8 cellular contexts compared by ENCODE assay signal in the genomic region with DNA sequence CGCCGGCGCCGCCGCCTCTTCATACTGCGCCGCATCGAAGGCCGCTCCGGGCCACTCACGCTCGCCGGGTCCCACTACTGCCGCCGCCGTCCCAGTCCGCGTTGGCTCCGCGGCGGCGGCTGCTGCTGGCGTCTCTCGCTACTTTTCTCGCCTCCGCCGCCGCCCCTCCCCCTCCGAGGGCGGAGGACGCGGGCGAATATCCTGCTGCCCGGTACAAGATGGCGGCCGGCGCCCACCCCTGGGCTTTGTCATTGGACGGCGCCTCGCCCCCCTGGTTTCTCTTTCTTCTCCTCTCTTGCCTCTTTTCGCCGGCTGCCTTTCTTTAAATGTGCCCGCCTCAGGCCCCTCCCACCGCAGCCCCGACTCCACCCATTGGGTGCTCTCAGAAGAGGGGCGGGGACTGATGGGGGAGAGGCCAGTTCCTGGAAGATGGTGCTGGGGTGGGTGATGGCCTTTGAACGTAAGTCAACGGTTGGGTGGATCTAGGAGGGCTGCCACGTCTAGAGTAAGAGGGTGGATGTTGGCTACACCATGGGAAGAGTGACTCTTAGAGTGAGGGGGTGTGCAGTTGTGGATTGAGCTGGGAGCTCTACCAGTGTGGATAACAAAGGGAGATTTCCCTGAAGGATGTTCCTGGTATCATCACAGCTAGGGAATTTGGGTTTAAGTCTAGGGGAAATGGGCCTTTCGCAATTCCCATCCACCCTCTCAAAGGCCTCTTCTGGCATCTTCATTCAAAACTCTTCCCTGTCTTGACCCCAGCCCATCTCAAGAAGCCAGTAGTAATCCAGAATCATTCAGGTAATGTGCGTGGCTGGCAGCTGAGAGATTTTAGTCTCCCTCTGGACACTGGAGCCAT. TPM values are rescaled to one million over a fixed set of nuclear protein-coding genes. Genes with fewer than 3 reads are reported as not detected.
DNase-seq lines count a peak whose midpoint lies in the region; ATAC-seq and TF ChIP-seq lines count a peak whose summit lies in the region.

Gene CCDC71L (minus strand): TSS at position 297 of the 859 bp plus-strand sequence. CDS start 262 bp downstream, at position 35.

- no peaks in the 10 kb centered on the region for H3K9me3 ChIP-seq in heart right ventricle

- intact Hi-C loops in heart right ventricle (cut with DNase I): loop anchor here in 8 of 10 donors (2.0 to 10.0 kb wide), 11 partner anchors 56 to 484 kb away; partner anchors contain the start of gene NAMPT (in 1 of the 8)

- no peaks in the 10 kb centered on the region for H3K36me3 ChIP-seq in heart right ventricle

- peaks cover 0 to 35% (median 27%) of the 10 kb centered on the region in 9 donors for H3K4me1 ChIP-seq in heart right ventricle

- CTCF ChIA-PET in T-cell (lab: Charles Lee): interaction anchor here (0.6 to 2.3 kb wide), 10 partner anchors 57 to 507 kb away, joined by 3 to 23 read pairs (median 6); partner anchors contain the start of genes HBP1 (in 1 of the 2) and NAMPT (in 1 of the 2)

- TF ChIP-seq CTCF in GM12865 (IDR thresholded peaks at IDR 0.05; ENCODE audit: insufficient read depth, low read depth, low read length, missing control alignments) (no peak), heart right ventricle (IDR thresholded peaks at IDR 0.05) (no peak), progenitor cell of endocrine pancreas (IDR thresholded peaks at IDR 0.05; ENCODE audit: unreplicated experiment) (no peak)

- peak within 1 kb of the TSS; percentile 85 to 89 (median 88) for H3K4me3 Mint-ChIP-seq in T-cell
- peak within 1 kb of the TSS; percentile 77 for H3K4me3 Mint-ChIP-seq in progenitor cell of endocrine pancreas (ENCODE audit: low read depth)

- H3K4me3 ChIP-seq in GM12865 (ENCODE audit: low read depth, low read length) (peak within 1 kb of the TSS; percentile 84), heart right ventricle (peak within 1 kb of the TSS; percentile 69 to 95 (median 82))

- DNase-seq in GM12865 (ENCODE audit: low read depth) (peak; percentile 96), NCI-H1436 (lab: John Stamatoyannopoulos, UW) (peak; percentile 94), T-cell (peak; percentile 82 to 92 (median 88)), heart right ventricle (peak; percentile 94 to 95), progenitor cell of endocrine pancreas (ENCODE audit: low spot score, unreplicated experiment) (peak; percentile 75), ureter (ENCODE audit: low spot score) (peak; percentile 97)

- H3K27me3 Mint-ChIP-seq in T-cell: no peaks in the 10 kb centered on the region
- H3K27me3 Mint-ChIP-seq in progenitor cell of endocrine pancreas: peaks cover 3% of the 10 kb centered on the region

- H3K27ac ChIP-seq in adipose tissue (ENCODE audit: low read depth, low read length): peak within 1 kb of the TSS; percentile 85
- peak within 1 kb of the TSS; percentile 86 to 98 (median 94) for H3K27ac ChIP-seq in heart right ventricle

- POLR2A ChIA-PET in T-cell (lab: Charles Lee): interaction anchor here (0.6 to 0.9 kb wide), 2 partner anchors 376 to 1840 kb away, joined by 3 read pairs; partner anchors contain the start of gene NAMPT (in 1 of the 2)

- H3K9me3 Mint-ChIP-seq in T-cell: peaks cover 0 to 4% (median 0%) of the 10 kb centered on the region in 3 donors
- H3K9me3 Mint-ChIP-seq in progenitor cell of endocrine pancreas (ENCODE audit: low read depth): no peaks in the 10 kb centered on the region

- peaks cover 21 to 36% (median 30%) of the 10 kb centered on the region in 3 donors for H3K4me1 Mint-ChIP-seq in T-cell
- H3K4me1 Mint-ChIP-seq in progenitor cell of endocrine pancreas (ENCODE audit: low read depth): peaks cover 11% of the 10 kb centered on the region

- 4 to 5% (median 5%) methylated on average over 30 to 50 of the region's 51 CpGs for WGBS in adipose tissue, 3 donors
- WGBS in heart right ventricle, 2 donors: 3% methylated on average over 50 to 51 of the region's 51 CpGs

- H3K36me3 Mint-ChIP-seq in T-cell (no peaks in the 10 kb centered on the region), progenitor cell of endocrine pancreas (ENCODE audit: insufficient read depth) (no peaks in the 10 kb centered on the region)

- H3K27me3 ChIP-seq in heart right ventricle: no peaks in the 10 kb centered on the region

- H3K27ac Mint-ChIP-seq in T-cell: peak within 1 kb of the TSS; percentile 91 to 95
- peak within 1 kb of the TSS; percentile 91 for H3K27ac Mint-ChIP-seq in progenitor cell of endocrine pancreas

- ATAC-seq in HG02763 (IDR thresholded peaks at IDR 0.05; ENCODE audit: unreplicated experiment) (peak; percentile 75), T-cell (replicated peaks in 1 of 4) (peak; percentile 75 to 78 (median 76)), heart right ventricle (peak; percentile 94 to 97 (median 96))

RNA-seq across cellular contexts. Expression of gene CCDC71L, which starts in this region (rescaled TPM):
- total RNA-seq in T-cell (10 to 100 TPM; 13.0 to 21.9 (median 14.0) TPM), heart right ventricle (10 to 100 TPM in 1 of 10 donors, 1 to 10 TPM in 9; 4.5 to 12.2 (median 5.7) TPM), progenitor cell of endocrine pancreas (20.3 and 21.0 TPM in 2 replicates), ureter (19.4 TPM)
- polyA plus RNA-seq in adipose tissue (100 to 1,000 TPM in 1 of 3 donors, 10 to 100 TPM in 1, 1 to 10 TPM in 1; 4.9 to 146 (median 60.8) TPM), heart right ventricle (1 to 10 TPM; 3.0 to 4.2 TPM)

Comparison
In these comparisons a context has a peak if more than half of its experiments do, and no peak if none do; other contexts are left out.
1. Peak in every context shown above with its lines: DNase-seq, ATAC-seq, H3K4me3 ChIP-seq and H3K27ac ChIP-seq.